ENCODE assay signal across 1 cellular context in the genomic region with DNA sequence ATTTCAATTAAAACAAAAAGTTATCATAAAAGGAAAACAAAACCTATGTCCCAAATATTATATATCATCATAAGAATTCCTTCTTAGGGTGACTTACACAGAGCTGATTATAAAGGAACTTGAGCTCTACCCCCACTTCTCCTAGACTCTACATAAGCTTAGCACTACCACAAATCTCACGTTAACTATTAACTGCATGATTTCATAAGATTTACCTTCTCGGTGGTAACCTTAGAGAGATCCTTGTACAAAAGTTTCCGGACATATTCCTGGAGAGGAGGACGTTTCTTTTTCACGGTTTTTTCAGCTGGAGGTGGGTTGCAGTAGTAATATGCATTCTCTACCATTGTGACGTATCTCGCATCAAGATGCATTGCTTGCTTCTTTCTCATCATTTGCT.
TF ChIP-seq lines count a peak whose summit lies in the region.

No MANE protein-coding gene starts in this region.

TF ChIP-seq in HepG2, 621 proteins besides CTCF, POLR2A, EP300 and RAD21 (continued from another document):
- TF ChIP-seq, protein P1, sequence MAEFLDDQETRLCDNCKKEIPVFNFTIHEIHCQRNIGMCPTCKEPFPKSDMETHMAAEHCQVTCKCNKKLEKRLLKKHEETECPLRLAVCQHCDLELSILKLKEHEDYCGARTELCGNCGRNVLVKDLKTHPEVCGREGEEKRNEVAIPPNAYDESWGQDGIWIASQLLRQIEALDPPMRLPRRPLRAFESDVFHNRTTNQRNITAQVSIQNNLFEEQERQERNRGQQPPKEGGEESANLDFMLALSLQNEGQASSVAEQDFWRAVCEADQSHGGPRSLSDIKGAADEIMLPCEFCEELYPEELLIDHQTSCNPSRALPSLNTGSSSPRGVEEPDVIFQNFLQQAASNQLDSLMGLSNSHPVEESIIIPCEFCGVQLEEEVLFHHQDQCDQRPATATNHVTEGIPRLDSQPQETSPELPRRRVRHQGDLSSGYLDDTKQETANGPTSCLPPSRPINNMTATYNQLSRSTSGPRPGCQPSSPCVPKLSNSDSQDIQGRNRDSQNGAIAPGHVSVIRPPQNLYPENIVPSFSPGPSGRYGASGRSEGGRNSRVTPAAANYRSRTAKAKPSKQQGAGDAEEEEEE (CRISPR knock-in tag; IDR thresholded peaks at IDR 0.05; ENCODE audit: borderline replicate concordance), result no peak
- TF ChIP-seq MED1 (CRISPR knock-in tag; IDR thresholded peaks at IDR 0.05) (peak; percentile 47; the same call in 1 of the 2 replicates), BCL6 (CRISPR knock-in tag; IDR thresholded peaks at IDR 0.05) (peak; percentile 86), SOX13 (IDR thresholded peaks at IDR 0.05) (no peak), SOX13 (CRISPR knock-in tag; conservative IDR thresholded peaks at IDR 0.05 in 1 of 2, IDR thresholded peaks at IDR 0.05 in 1 of 2) (peak in 1 of 2 experiments; percentile 34; a peak in 1 of 4 replicates), CEBPG (CRISPR knock-in tag; IDR thresholded peaks at IDR 0.05) (peak; percentile 67), NR1H2 (CRISPR knock-in tag; IDR thresholded peaks at IDR 0.05; ENCODE audit: borderline replicate concordance, low read depth) (no peak), GATAD2A (CRISPR knock-in tag; IDR thresholded peaks at IDR 0.05) (peak; percentile 67; the same call in 1 of the 2 replicates), STAT5B (CRISPR knock-in tag; IDR thresholded peaks at IDR 0.05) (no peak), ZNF484 (CRISPR knock-in tag; IDR thresholded peaks at IDR 0.05; ENCODE audit: borderline replicate concordance, low read depth) (no peak), CREM (IDR thresholded peaks at IDR 0.05) (0 out of 2 replicates have a peak, but pooled peaks have one; percentile 14), CREM (CRISPR knock-in tag; IDR thresholded peaks at IDR 0.05) (no peak), SAP130 (CRISPR knock-in tag; IDR thresholded peaks at IDR 0.05; ENCODE audit: low read depth) (peak; percentile 32; the same call in 1 of the 2 replicates)
- TF ChIP-seq, protein P2, sequence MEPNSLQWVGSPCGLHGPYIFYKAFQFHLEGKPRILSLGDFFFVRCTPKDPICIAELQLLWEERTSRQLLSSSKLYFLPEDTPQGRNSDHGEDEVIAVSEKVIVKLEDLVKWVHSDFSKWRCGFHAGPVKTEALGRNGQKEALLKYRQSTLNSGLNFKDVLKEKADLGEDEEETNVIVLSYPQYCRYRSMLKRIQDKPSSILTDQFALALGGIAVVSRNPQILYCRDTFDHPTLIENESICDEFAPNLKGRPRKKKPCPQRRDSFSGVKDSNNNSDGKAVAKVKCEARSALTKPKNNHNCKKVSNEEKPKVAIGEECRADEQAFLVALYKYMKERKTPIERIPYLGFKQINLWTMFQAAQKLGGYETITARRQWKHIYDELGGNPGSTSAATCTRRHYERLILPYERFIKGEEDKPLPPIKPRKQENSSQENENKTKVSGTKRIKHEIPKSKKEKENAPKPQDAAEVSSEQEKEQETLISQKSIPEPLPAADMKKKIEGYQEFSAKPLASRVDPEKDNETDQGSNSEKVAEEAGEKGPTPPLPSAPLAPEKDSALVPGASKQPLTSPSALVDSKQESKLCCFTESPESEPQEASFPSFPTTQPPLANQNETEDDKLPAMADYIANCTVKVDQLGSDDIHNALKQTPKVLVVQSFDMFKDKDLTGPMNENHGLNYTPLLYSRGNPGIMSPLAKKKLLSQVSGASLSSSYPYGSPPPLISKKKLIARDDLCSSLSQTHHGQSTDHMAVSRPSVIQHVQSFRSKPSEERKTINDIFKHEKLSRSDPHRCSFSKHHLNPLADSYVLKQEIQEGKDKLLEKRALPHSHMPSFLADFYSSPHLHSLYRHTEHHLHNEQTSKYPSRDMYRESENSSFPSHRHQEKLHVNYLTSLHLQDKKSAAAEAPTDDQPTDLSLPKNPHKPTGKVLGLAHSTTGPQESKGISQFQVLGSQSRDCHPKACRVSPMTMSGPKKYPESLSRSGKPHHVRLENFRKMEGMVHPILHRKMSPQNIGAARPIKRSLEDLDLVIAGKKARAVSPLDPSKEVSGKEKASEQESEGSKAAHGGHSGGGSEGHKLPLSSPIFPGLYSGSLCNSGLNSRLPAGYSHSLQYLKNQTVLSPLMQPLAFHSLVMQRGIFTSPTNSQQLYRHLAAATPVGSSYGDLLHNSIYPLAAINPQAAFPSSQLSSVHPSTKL (CRISPR knock-in tag; IDR thresholded peaks at IDR 0.05), result peak; percentile 61; the same call in 1 of the 2 replicates
- TF ChIP-seq, protein P3, sequence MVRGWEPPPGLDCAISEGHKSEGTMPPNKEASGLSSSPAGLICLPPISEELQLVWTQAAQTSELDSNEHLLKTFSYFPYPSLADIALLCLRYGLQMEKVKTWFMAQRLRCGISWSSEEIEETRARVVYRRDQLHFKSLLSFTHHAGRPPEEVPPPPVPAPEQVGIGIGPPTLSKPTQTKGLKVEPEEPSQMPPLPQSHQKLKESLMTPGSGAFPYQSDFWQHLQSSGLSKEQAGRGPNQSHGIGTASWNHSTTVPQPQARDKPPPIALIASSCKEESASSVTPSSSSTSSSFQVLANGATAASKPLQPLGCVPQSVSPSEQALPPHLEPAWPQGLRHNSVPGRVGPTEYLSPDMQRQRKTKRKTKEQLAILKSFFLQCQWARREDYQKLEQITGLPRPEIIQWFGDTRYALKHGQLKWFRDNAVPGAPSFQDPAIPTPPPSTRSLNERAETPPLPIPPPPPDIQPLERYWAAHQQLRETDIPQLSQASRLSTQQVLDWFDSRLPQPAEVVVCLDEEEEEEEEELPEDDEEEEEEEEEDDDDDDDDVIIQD (CRISPR knock-in tag; IDR thresholded peaks at IDR 0.05; ENCODE audit: low read depth), result peak; percentile 34; the same call in 1 of the 2 replicates
- TF ChIP-seq, protein P4, sequence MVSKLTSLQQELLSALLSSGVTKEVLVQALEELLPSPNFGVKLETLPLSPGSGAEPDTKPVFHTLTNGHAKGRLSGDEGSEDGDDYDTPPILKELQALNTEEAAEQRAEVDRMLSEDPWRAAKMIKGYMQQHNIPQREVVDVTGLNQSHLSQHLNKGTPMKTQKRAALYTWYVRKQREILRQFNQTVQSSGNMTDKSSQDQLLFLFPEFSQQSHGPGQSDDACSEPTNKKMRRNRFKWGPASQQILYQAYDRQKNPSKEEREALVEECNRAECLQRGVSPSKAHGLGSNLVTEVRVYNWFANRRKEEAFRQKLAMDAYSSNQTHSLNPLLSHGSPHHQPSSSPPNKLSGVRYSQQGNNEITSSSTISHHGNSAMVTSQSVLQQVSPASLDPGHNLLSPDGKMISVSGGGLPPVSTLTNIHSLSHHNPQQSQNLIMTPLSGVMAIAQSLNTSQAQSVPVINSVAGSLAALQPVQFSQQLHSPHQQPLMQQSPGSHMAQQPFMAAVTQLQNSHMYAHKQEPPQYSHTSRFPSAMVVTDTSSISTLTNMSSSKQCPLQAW (CRISPR knock-in tag; IDR thresholded peaks at IDR 0.05), result 0 out of 2 replicates have a peak, but pooled peaks have one; percentile 19
- TF ChIP-seq, protein P5, sequence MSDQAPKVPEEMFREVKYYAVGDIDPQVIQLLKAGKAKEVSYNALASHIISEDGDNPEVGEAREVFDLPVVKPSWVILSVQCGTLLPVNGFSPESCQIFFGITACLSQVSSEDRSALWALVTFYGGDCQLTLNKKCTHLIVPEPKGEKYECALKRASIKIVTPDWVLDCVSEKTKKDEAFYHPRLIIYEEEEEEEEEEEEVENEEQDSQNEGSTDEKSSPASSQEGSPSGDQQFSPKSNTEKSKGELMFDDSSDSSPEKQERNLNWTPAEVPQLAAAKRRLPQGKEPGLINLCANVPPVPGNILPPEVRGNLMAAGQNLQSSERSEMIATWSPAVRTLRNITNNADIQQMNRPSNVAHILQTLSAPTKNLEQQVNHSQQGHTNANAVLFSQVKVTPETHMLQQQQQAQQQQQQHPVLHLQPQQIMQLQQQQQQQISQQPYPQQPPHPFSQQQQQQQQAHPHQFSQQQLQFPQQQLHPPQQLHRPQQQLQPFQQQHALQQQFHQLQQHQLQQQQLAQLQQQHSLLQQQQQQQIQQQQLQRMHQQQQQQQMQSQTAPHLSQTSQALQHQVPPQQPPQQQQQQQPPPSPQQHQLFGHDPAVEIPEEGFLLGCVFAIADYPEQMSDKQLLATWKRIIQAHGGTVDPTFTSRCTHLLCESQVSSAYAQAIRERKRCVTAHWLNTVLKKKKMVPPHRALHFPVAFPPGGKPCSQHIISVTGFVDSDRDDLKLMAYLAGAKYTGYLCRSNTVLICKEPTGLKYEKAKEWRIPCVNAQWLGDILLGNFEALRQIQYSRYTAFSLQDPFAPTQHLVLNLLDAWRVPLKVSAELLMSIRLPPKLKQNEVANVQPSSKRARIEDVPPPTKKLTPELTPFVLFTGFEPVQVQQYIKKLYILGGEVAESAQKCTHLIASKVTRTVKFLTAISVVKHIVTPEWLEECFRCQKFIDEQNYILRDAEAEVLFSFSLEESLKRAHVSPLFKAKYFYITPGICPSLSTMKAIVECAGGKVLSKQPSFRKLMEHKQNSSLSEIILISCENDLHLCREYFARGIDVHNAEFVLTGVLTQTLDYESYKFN (CRISPR knock-in tag; conservative IDR thresholded peaks at IDR 0.05), result 0 out of 2 replicates have a peak, but pooled peaks have one; percentile 31
- TF ChIP-seq, protein P6, sequence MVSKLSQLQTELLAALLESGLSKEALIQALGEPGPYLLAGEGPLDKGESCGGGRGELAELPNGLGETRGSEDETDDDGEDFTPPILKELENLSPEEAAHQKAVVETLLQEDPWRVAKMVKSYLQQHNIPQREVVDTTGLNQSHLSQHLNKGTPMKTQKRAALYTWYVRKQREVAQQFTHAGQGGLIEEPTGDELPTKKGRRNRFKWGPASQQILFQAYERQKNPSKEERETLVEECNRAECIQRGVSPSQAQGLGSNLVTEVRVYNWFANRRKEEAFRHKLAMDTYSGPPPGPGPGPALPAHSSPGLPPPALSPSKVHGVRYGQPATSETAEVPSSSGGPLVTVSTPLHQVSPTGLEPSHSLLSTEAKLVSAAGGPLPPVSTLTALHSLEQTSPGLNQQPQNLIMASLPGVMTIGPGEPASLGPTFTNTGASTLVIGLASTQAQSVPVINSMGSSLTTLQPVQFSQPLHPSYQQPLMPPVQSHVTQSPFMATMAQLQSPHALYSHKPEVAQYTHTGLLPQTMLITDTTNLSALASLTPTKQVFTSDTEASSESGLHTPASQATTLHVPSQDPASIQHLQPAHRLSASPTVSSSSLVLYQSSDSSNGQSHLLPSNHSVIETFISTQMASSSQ (IDR thresholded peaks at IDR 0.05; ENCODE audit: low read depth), result peak; percentile 83
- TF ChIP-seq, protein P6 (CRISPR knock-in tag; IDR thresholded peaks at IDR 0.05; ENCODE audit: borderline replicate concordance), result peak; percentile 73
